Comparison of ENCODE assay signal across 1 cellular context in genomic region chr2:188388831-188389230, GRCh38.
TF ChIP-seq lines count a peak whose summit lies in the region.

No MANE protein-coding gene starts in this region.

TF ChIP-seq in GM23338, 12 proteins besides CTCF, POLR2A, EP300 and RAD21 (continued from another document):
- TF ChIP-seq, protein P1, sequence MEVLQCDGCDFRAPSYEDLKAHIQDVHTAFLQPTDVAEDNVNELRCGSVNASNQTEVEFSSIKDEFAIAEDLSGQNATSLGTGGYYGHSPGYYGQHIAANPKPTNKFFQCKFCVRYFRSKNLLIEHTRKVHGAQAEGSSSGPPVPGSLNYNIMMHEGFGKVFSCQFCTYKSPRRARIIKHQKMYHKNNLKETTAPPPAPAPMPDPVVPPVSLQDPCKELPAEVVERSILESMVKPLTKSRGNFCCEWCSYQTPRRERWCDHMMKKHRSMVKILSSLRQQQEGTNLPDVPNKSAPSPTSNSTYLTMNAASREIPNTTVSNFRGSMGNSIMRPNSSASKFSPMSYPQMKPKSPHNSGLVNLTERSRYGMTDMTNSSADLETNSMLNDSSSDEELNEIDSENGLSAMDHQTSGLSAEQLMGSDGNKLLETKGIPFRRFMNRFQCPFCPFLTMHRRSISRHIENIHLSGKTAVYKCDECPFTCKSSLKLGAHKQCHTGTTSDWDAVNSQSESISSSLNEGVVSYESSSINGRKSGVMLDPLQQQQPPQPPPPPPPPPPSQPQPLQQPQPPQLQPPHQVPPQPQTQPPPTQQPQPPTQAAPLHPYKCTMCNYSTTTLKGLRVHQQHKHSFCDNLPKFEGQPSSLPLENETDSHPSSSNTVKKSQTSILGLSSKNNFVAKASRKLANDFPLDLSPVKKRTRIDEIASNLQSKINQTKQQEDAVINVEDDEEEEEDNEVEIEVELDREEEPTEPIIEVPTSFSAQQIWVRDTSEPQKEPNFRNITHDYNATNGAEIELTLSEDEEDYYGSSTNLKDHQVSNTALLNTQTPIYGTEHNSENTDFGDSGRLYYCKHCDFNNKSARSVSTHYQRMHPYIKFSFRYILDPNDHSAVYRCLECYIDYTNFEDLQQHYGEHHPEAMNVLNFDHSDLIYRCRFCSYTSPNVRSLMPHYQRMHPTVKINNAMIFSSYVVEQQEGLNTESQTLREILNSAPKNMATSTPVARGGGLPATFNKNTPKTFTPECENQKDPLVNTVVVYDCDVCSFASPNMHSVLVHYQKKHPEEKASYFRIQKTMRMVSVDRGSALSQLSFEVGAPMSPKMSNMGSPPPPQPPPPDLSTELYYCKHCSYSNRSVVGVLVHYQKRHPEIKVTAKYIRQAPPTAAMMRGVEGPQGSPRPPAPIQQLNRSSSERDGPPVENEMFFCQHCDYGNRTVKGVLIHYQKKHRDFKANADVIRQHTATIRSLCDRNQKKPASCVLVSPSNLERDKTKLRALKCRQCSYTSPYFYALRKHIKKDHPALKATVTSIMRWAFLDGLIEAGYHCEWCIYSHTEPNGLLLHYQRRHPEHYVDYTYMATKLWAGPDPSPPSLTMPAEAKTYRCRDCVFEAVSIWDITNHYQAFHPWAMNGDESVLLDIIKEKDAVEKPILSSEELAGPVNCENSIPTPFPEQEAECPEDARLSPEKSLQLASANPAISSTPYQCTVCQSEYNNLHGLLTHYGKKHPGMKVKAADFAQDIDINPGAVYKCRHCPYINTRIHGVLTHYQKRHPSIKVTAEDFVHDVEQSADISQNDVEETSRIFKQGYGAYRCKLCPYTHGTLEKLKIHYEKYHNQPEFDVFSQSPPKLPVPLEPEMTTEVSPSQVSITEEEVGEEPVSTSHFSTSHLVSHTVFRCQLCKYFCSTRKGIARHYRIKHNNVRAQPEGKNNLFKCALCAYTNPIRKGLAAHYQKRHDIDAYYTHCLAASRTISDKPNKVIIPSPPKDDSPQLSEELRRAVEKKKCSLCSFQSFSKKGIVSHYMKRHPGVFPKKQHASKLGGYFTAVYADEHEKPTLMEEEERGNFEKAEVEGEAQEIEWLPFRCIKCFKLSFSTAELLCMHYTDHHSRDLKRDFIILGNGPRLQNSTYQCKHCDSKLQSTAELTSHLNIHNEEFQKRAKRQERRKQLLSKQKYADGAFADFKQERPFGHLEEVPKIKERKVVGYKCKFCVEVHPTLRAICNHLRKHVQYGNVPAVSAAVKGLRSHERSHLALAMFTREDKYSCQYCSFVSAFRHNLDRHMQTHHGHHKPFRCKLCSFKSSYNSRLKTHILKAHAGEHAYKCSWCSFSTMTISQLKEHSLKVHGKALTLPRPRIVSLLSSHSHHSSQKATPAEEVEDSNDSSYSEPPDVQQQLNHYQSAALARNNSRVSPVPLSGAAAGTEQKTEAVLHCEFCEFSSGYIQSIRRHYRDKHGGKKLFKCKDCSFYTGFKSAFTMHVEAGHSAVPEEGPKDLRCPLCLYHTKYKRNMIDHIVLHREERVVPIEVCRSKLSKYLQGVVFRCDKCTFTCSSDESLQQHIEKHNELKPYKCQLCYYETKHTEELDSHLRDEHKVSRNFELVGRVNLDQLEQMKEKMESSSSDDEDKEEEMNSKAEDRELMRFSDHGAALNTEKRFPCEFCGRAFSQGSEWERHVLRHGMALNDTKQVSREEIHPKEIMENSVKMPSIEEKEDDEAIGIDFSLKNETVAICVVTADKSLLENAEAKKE (CRISPR knock-in tag; IDR thresholded peaks at IDR 0.05): no peak
- TF ChIP-seq NANOG (IDR thresholded peaks at IDR 0.05; ENCODE audit: borderline replicate concordance) (no peak), ZNF331 (CRISPR knock-in tag; IDR thresholded peaks at IDR 0.05; ENCODE audit: low read depth) (no peak), EZH2 (IDR thresholded peaks at IDR 0.05; ENCODE audit: low read depth, unreplicated experiment) (no peak), POLR2AphosphoS5 (IDR thresholded peaks at IDR 0.05; ENCODE audit: low read depth) (no peak), CREB1 (CRISPR knock-in tag; IDR thresholded peaks at IDR 0.05; ENCODE audit: low read depth) (no peak), STAT1 (IDR thresholded peaks at IDR 0.05; ENCODE audit: unreplicated experiment) (no peak), JUNB (IDR thresholded peaks at IDR 0.05; ENCODE audit: unreplicated experiment) (no peak), ETS1 (IDR thresholded peaks at IDR 0.05) (no peak), EZH2phosphoT487 (IDR thresholded peaks at IDR 0.05; ENCODE audit: unreplicated experiment) (no peak)
- TF ChIP-seq, protein P2, sequence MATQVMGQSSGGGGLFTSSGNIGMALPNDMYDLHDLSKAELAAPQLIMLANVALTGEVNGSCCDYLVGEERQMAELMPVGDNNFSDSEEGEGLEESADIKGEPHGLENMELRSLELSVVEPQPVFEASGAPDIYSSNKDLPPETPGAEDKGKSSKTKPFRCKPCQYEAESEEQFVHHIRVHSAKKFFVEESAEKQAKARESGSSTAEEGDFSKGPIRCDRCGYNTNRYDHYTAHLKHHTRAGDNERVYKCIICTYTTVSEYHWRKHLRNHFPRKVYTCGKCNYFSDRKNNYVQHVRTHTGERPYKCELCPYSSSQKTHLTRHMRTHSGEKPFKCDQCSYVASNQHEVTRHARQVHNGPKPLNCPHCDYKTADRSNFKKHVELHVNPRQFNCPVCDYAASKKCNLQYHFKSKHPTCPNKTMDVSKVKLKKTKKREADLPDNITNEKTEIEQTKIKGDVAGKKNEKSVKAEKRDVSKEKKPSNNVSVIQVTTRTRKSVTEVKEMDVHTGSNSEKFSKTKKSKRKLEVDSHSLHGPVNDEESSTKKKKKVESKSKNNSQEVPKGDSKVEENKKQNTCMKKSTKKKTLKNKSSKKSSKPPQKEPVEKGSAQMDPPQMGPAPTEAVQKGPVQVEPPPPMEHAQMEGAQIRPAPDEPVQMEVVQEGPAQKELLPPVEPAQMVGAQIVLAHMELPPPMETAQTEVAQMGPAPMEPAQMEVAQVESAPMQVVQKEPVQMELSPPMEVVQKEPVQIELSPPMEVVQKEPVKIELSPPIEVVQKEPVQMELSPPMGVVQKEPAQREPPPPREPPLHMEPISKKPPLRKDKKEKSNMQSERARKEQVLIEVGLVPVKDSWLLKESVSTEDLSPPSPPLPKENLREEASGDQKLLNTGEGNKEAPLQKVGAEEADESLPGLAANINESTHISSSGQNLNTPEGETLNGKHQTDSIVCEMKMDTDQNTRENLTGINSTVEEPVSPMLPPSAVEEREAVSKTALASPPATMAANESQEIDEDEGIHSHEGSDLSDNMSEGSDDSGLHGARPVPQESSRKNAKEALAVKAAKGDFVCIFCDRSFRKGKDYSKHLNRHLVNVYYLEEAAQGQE (IDR thresholded peaks at IDR 0.05; ENCODE audit: unreplicated experiment): no peak
